ENCODE assay signal across 17 cellular contexts in genomic region chr22:43706151-43706550, GRCh38.
"Had no signal": no experiment of that assay in that cellular context is flagged by ENCODE, and none has a peak within 500 bp of the region (broad histone marks: within the 10 kb centered on the region; RNA-seq: fewer than 3 reads in every experiment).

No MANE protein-coding gene starts in this region.

- H3K36me3 ChIP-seq: tibial artery had no signal

- DNase-seq: activated CD4-positive, alpha-beta T cell treated with anti-CD3 and anti-CD28 coated beads, Interleukin-2, amount 10 ng/mL, durations not matched to agents 24 days and 14 days; activated CD8-positive, alpha-beta T cell treated with anti-CD3 and anti-CD28 coated beads for 36 hours; activated naive CD4-positive, alpha-beta T cell treated with anti-CD3 and anti-CD28 coated beads for 36 hours; activated T-cell treated with anti-CD3 and anti-CD28 coated beads, Interleukin-2, amount 50 U/mL, for 1 hour; caudate nucleus; dorsolateral prefrontal cortex; foreskin keratinocyte; glutamatergic neuron; hypothalamus; mesenchymal stem cell; naive thymus-derived CD4-positive, alpha-beta T cell; psoas muscle; right cardiac atrium; stimulated activated naive CD8-positive, alpha-beta T cell treated with anti-CD3 and anti-CD28 coated beads, Interleukin-15, Interleukin-2, amounts not matched to agents 100 U/mL and 50 U/mL, for 24 hours; substantia nigra; tibial artery had no signal

- ATAC-seq: activated CD8-positive, alpha-beta T cell treated with anti-CD3 and anti-CD28 coated beads for 36 hours; foreskin keratinocyte; naive thymus-derived CD4-positive, alpha-beta T cell; psoas muscle; right cardiac atrium; stimulated activated naive CD8-positive, alpha-beta T cell treated with anti-CD3 and anti-CD28 coated beads, Interleukin-15, Interleukin-2, amounts not matched to agents 100 U/mL and 50 U/mL, for 24 hours had no signal

- H3K27me3 ChIP-seq: dorsolateral prefrontal cortex, tibial artery had no signal

- H3K4me1 ChIP-seq: foreskin keratinocyte, psoas muscle, tibial artery had no signal

- H3K4me3 ChIP-seq: dorsolateral prefrontal cortex, psoas muscle, tibial artery had no signal

- H3K27ac ChIP-seq: dorsolateral prefrontal cortex, epithelial cell of prostate, foreskin keratinocyte, psoas muscle, tibial artery had no signal
